Comparison of ENCODE assay signal across 1 cellular context in genomic region chr2:45912109-45912508, GRCh38.
TF ChIP-seq lines count a peak whose summit lies in the region.

No MANE protein-coding gene starts in this region.

TF ChIP-seq in HepG2, 621 proteins besides CTCF, POLR2A, EP300 and RAD21 (continued from another document and continues in another):
- TF ChIP-seq FOXP4 (CRISPR knock-in tag; IDR thresholded peaks at IDR 0.05) (peak; percentile 54; the same call in 1 of the 2 replicates), ZBTB20 (CRISPR knock-in tag; IDR thresholded peaks at IDR 0.05; ENCODE audit: borderline replicate concordance, low read depth) (no peak), MAX (IDR thresholded peaks at IDR 0.05) (no peak), ZNF674 (CRISPR knock-in tag; IDR thresholded peaks at IDR 0.05; ENCODE audit: low read depth) (no peak), PHF5A (CRISPR knock-in tag; IDR thresholded peaks at IDR 0.05; ENCODE audit: low read depth, unreplicated experiment) (no peak), HNRNPL (IDR thresholded peaks at IDR 0.05; ENCODE audit: low read depth, low read length) (0 out of 2 replicates have a peak, but pooled peaks have one; percentile 51), SOX6 (IDR thresholded peaks at IDR 0.05) (no peak), SOX6 (CRISPR knock-in tag; IDR thresholded peaks at IDR 0.05) (peak; percentile 93), PHF21A (CRISPR knock-in tag; IDR thresholded peaks at IDR 0.05) (0 out of 2 replicates have a peak, but pooled peaks have one; percentile 47), ZNF331 (CRISPR knock-in tag; IDR thresholded peaks at IDR 0.05) (peak; percentile 25; the same call in 1 of the 2 replicates), MLXIP (CRISPR knock-in tag; IDR thresholded peaks at IDR 0.05; ENCODE audit: borderline replicate concordance) (no peak), ZSCAN5A (CRISPR knock-in tag; IDR thresholded peaks at IDR 0.05; ENCODE audit: borderline replicate concordance) (no peak), ZNF460 (CRISPR knock-in tag; IDR thresholded peaks at IDR 0.05; ENCODE audit: borderline replicate concordance) (no peak), ZNF660 (CRISPR knock-in tag; IDR thresholded peaks at IDR 0.05; ENCODE audit: borderline replicate concordance, low read depth) (no peak), NCOA1 (CRISPR knock-in tag; IDR thresholded peaks at IDR 0.05) (no peak), PRDM10 (CRISPR knock-in tag; IDR thresholded peaks at IDR 0.05; ENCODE audit: low read depth) (no peak), ELK4 (CRISPR knock-in tag; IDR thresholded peaks at IDR 0.05; ENCODE audit: borderline replicate concordance) (no peak), ZNF672 (CRISPR knock-in tag; IDR thresholded peaks at IDR 0.05) (no peak), NR1H2 (CRISPR knock-in tag; IDR thresholded peaks at IDR 0.05; ENCODE audit: borderline replicate concordance, low read depth) (no peak), HMG20B (CRISPR knock-in tag; conservative IDR thresholded peaks at IDR 0.05) (0 out of 2 replicates have a peak, but pooled peaks have one; percentile 68), USF2 (IDR thresholded peaks at IDR 0.05; ENCODE audit: low read depth, low read length) (no peak), USF2 (CRISPR knock-in tag; IDR thresholded peaks at IDR 0.05; ENCODE audit: borderline replicate concordance) (0 out of 2 replicates have a peak, but pooled peaks have one; percentile 28), ZBTB3 (CRISPR knock-in tag; IDR thresholded peaks at IDR 0.05; ENCODE audit: borderline replicate concordance, low read depth) (no peak), ZNF570 (CRISPR knock-in tag; IDR thresholded peaks at IDR 0.05; ENCODE audit: borderline replicate concordance) (no peak), ZNF136 (CRISPR knock-in tag; IDR thresholded peaks at IDR 0.05; ENCODE audit: low read depth) (no peak), NR2F6 (IDR thresholded peaks at IDR 0.05) (no peak), NR2F6 (CRISPR knock-in tag; IDR thresholded peaks at IDR 0.05) (no peak), BCL6 (CRISPR knock-in tag; IDR thresholded peaks at IDR 0.05) (0 out of 2 replicates have a peak, but pooled peaks have one; percentile 44), ZNF646 (CRISPR knock-in tag; IDR thresholded peaks at IDR 0.05) (no peak), SALL1 (CRISPR knock-in tag; IDR thresholded peaks at IDR 0.05) (0 out of 2 replicates have a peak, but pooled peaks have one; percentile 23), ARNTL (CRISPR knock-in tag; IDR thresholded peaks at IDR 0.05) (no peak), ZUFSP (CRISPR knock-in tag; IDR thresholded peaks at IDR 0.05; ENCODE audit: borderline replicate concordance) (no peak), TBX3 (IDR thresholded peaks at IDR 0.05; ENCODE audit: borderline replicate concordance) (peak; percentile 86), LCORL (IDR thresholded peaks at IDR 0.05) (no peak), LCORL (CRISPR knock-in tag; IDR thresholded peaks at IDR 0.05) (no peak), ZFP90 (CRISPR knock-in tag; IDR thresholded peaks at IDR 0.05; ENCODE audit: borderline replicate concordance) (no peak)
